Comparison of ENCODE assay signal across 1 cellular context in the genomic region with DNA sequence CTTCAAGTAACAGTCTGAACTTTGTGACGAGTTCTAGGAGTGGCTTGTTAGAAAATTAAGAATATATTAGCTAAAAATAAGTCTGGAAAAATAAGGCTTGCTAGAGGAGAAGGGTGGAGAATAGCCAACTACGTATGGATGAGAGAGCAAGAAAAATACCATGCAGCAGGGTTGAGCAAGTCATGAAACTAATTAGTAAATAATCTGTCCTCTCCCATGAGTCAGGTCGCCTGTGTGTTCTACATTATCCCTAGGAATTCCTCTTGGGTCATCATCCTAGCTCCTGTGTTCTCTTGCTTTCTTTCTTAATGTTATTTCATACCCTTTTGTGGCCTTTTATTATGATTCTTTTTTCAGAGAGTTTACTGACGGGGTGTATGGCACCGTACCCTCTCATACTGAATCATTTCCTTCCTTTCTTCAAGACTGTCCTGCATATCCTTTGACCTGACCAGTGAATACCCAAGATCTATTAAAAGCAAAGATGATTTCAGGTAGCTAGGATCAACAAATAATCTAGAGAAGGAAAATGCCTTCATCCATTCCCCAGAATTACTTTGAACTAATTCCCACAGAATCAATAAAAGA.
TF ChIP-seq lines count a peak whose summit lies in the region.

No MANE protein-coding gene starts in this region.

TF ChIP-seq in HepG2, 621 proteins besides CTCF, POLR2A, EP300 and RAD21 (continued from another document):
- no peak for TF ChIP-seq FOXP4 (CRISPR knock-in tag; IDR thresholded peaks at IDR 0.05)
- TF ChIP-seq MBNL3 (CRISPR knock-in tag; conservative IDR thresholded peaks at IDR 0.05) = no peak
- no peak for TF ChIP-seq MYPOP (CRISPR knock-in tag; IDR thresholded peaks at IDR 0.05)
- TF ChIP-seq ZNF616 (CRISPR knock-in tag; IDR thresholded peaks at IDR 0.05; ENCODE audit: low read depth) = no peak
- TF ChIP-seq ZNF687 (CRISPR knock-in tag; IDR thresholded peaks at IDR 0.05) = no peak
- TF ChIP-seq, protein P1, sequence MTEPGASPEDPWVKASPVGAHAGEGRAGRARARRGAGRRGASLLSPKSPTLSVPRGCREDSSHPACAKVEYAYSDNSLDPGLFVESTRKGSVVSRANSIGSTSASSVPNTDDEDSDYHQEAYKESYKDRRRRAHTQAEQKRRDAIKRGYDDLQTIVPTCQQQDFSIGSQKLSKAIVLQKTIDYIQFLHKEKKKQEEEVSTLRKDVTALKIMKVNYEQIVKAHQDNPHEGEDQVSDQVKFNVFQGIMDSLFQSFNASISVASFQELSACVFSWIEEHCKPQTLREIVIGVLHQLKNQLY (CRISPR knock-in tag; IDR thresholded peaks at IDR 0.05) = no peak
- no peak for TF ChIP-seq ZBTB38 (CRISPR knock-in tag; IDR thresholded peaks at IDR 0.05)
- no peak for TF ChIP-seq ZSCAN9 (CRISPR knock-in tag; IDR thresholded peaks at IDR 0.05; ENCODE audit: borderline replicate concordance)
- TF ChIP-seq ZNF775 (CRISPR knock-in tag; IDR thresholded peaks at IDR 0.05; ENCODE audit: borderline replicate concordance) = no peak
- TF ChIP-seq, protein P2, sequence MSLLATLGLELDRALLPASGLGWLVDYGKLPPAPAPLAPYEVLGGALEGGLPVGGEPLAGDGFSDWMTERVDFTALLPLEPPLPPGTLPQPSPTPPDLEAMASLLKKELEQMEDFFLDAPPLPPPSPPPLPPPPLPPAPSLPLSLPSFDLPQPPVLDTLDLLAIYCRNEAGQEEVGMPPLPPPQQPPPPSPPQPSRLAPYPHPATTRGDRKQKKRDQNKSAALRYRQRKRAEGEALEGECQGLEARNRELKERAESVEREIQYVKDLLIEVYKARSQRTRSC (CRISPR knock-in tag; IDR thresholded peaks at IDR 0.05; ENCODE audit: low read depth) = no peak
- TF ChIP-seq TERF1 (CRISPR knock-in tag; IDR thresholded peaks at IDR 0.05) = no peak
- no peak for TF ChIP-seq ZNF205 (CRISPR knock-in tag; IDR thresholded peaks at IDR 0.05)
- no peak for TF ChIP-seq THAP11 (CRISPR knock-in tag; IDR thresholded peaks at IDR 0.05)
- no peak for TF ChIP-seq YEATS2 (CRISPR knock-in tag; IDR thresholded peaks at IDR 0.05; ENCODE audit: borderline replicate concordance)
- no peak for TF ChIP-seq ZNF567 (CRISPR knock-in tag; IDR thresholded peaks at IDR 0.05; ENCODE audit: borderline replicate concordance)
- TF ChIP-seq FOXM1 (CRISPR knock-in tag; IDR thresholded peaks at IDR 0.05) = no peak
